ENCODE assay signal across 12 cellular contexts in genomic region chr19:10612515-10613119, GRCh38. TPM values are rescaled to one million over a fixed set of nuclear protein-coding genes. Genes with fewer than 3 reads are reported as not detected.
DNase-seq lines count a peak whose midpoint lies in the region; ATAC-seq, FAIRE-seq and TF ChIP-seq lines count a peak whose summit lies in the region.
"Had no signal": no experiment of that assay in that cellular context is flagged by ENCODE, and none has a peak within 500 bp of the region (broad histone marks: within the 10 kb centered on the region; RNA-seq: fewer than 3 reads in every experiment).

No MANE protein-coding gene starts in this region.

- no peaks in the 10 kb centered on the region for H3K9me3 ChIP-seq in CD4-positive, alpha-beta memory T cell (ENCODE audit: control insufficient read depth in 1 of 2, low read length in 2 of 2)
- H3K9me3 ChIP-seq in keratinocyte (ENCODE audit: control insufficient read depth, low read depth, low read length), result no peaks in the 10 kb centered on the region

- ATAC-seq in GM19395 (IDR thresholded peaks at IDR 0.05; ENCODE audit: unreplicated experiment), result no peak
- ATAC-seq in HG03460 (IDR thresholded peaks at IDR 0.05; ENCODE audit: unreplicated experiment), result no peak
- ATAC-seq: Panc1 had no signal

- H3K4me3 ChIP-seq in CD4-positive, alpha-beta memory T cell (ENCODE audit: low read length in 2 of 2), result no peak overlapping the region
- no peak overlapping the region for H3K4me3 ChIP-seq in keratinocyte (ENCODE audit: control insufficient read depth in 2 of 3, extremely low read depth in 1 of 3, insufficient read depth in 2 of 3, low read depth in 1 of 3, low read length in 3 of 3)

- FAIRE-seq in keratinocyte (lab: Jason Lieb, UNC), result peak; percentile 39

- peaks cover 35% of the 10 kb centered on the region for H3K4me1 ChIP-seq in CD4-positive, alpha-beta memory T cell (ENCODE audit: insufficient read depth, low read length)
- H3K4me1 ChIP-seq in keratinocyte (ENCODE audit: control insufficient read depth, extremely low read depth, insufficient read depth, low read length), result peaks cover 15% of the 10 kb centered on the region

- intact Hi-C loops in CD4-positive, alpha-beta memory T cell (cut with micrococcal nuclease), result no loop called here

- peak overlapping the region in 4 of 7 donors; percentile 29 to 77 (median 43) for H3K27ac Mint-ChIP-seq in CD4-positive, alpha-beta memory T cell

- H3K27ac ChIP-seq in CD4-positive, alpha-beta memory T cell (ENCODE audit: low read depth, low read length), result no peak overlapping the region
- peak overlapping the region; percentile 80 for H3K27ac ChIP-seq in caudate nucleus (ENCODE audit: low read depth, low read length)
- H3K27ac ChIP-seq in keratinocyte (ENCODE audit: control insufficient read depth, insufficient read depth, low read length), result no peak overlapping the region

- CTCF ChIA-PET in CD4-positive, alpha-beta memory T cell (lab: Charles Lee; ENCODE audit: partially characterized antibody), result interaction anchor here (2.5 to 3.6 kb wide), 2 partner anchors 32 kb away, joined by 11 to 18 read pairs; no protein-coding TSS in a partner anchor

- peaks cover 5% of the 10 kb centered on the region for H3K36me3 ChIP-seq in CD4-positive, alpha-beta memory T cell (ENCODE audit: insufficient read depth, low read length)
- no peaks in the 10 kb centered on the region for H3K36me3 ChIP-seq in keratinocyte (ENCODE audit: control insufficient read depth in 2 of 2, extremely low read depth in 1 of 2, insufficient read depth in 2 of 2, low read length in 2 of 2)

- H3K27me3 ChIP-seq in CD4-positive, alpha-beta memory T cell (ENCODE audit: insufficient read depth, low read length), result no peaks in the 10 kb centered on the region
- H3K27me3 ChIP-seq in keratinocyte (ENCODE audit: control insufficient read depth, extremely low read depth, insufficient read depth, low read length), result no peaks in the 10 kb centered on the region

- H4K20me1 ChIP-seq in keratinocyte (ENCODE audit: control insufficient read depth, extremely low read depth, insufficient read depth, low read length), result no peaks in the 10 kb centered on the region

- dilution Hi-C loops in keratinocyte (cut with MboI; ENCODE audit: extremely low pct_ligation_motif_present, low sequenced_read_pairs), result no loop called here

- no peak for TF ChIP-seq CTCF in keratinocyte (optimal IDR thresholded peaks at IDR 0.05 in 1 of 3, IDR thresholded peaks at IDR 0.05 in 1 of 3, conservative IDR thresholded peaks at IDR 0.05 in 1 of 3; ENCODE audit: extremely low read depth in 1 of 3, insufficient read depth in 2 of 3, low read length in 3 of 3)

- H3K27me3 Mint-ChIP-seq in CD4-positive, alpha-beta memory T cell, result no peaks in the 10 kb centered on the region

- H2AFZ ChIP-seq in keratinocyte (ENCODE audit: control insufficient read depth, low read length), result peak overlapping the region; percentile 82

- DNase-seq in CD4-positive, alpha-beta memory T cell, result no peak
- peak in 54 of 61 donors; percentile 4 to 74 (median 36) for DNase-seq in caudate nucleus (lab: John Stamatoyannopoulos, UW)
- no peak for DNase-seq in keratinocyte (ENCODE audit: low read depth, low spot score)
- peak; percentile 59 for DNase-seq in putamen (ENCODE audit: low spot score)
- no peak for DNase-seq in NCI-H748 (lab: John Stamatoyannopoulos, UW; ENCODE audit: unreplicated experiment)
- no peak for DNase-seq in activated CD4-positive, alpha-beta T cell treated with anti-CD3 and anti-CD28 coated beads for 4 hours
- DNase-seq: activated CD4-positive, alpha-beta T cell treated with anti-CD3 and anti-CD28 coated beads for 1 hour; AML-193; NCI-H1048 had no signal

- no peaks in the 10 kb centered on the region for H3K9me1 ChIP-seq in keratinocyte (ENCODE audit: control insufficient read depth, extremely low read depth, insufficient read depth, low read length)

- H3K4me3 Mint-ChIP-seq in CD4-positive, alpha-beta memory T cell, result peak overlapping the region in 1 of 8 donors; percentile 45

- H3K4me2 ChIP-seq in keratinocyte (ENCODE audit: control insufficient read depth, extremely low read depth, insufficient read depth, low read depth, low read length), result peak overlapping the region; percentile 22

- POLR2A ChIA-PET in CD4-positive, alpha-beta memory T cell (lab: Charles Lee; ENCODE audit: partially characterized antibody), result interaction anchor here (1.0 to 2.4 kb wide), 2 partner anchors 10 to 16 kb away, joined by 3 to 17 read pairs; no protein-coding TSS in a partner anchor

- H3K9me3 Mint-ChIP-seq in CD4-positive, alpha-beta memory T cell, result peaks cover 0 to 2% (median 0%) of the 10 kb centered on the region in 8 donors

- no peak overlapping the region for H3K9ac ChIP-seq in keratinocyte (ENCODE audit: control insufficient read depth, extremely low read depth, insufficient read depth, low read length)

- peaks cover 7 to 10% of the 10 kb centered on the region in 2 donors for H3K36me3 Mint-ChIP-seq in CD4-positive, alpha-beta memory T cell

- H3K4me1 Mint-ChIP-seq in CD4-positive, alpha-beta memory T cell, result peaks cover 8 to 40% (median 27%) of the 10 kb centered on the region in 4 donors

- no peaks in the 10 kb centered on the region for H3K79me2 ChIP-seq in keratinocyte (ENCODE audit: control insufficient read depth, insufficient read depth, low read length)

RNA-seq across cellular contexts. Expression of gene SLC44A2, which starts 12.7 kb away (rescaled TPM):
- 100 to 1,000 TPM; 203 to 204 TPM for total RNA-seq in CD4-positive, alpha-beta memory T cell
- 100 to 1,000 TPM; 195 to 284 TPM for polyA plus RNA-seq in CD4-positive, alpha-beta memory T cell
- polyA plus RNA-seq in keratinocyte, result 78.7 to 148 TPM (median 94.7 TPM) in 3 replicates
- polyA plus RNA-seq in keratinocyte (2011; ENCODE audit: low read depth), result 78.0 TPM
- polyA plus RNA-seq in keratinocyte (2011; cell fraction: cytosol; rRNA removed), result 85.3 and 87.1 TPM in 2 replicates
- polyA plus RNA-seq in keratinocyte (2011; cell fraction: nucleus; rRNA removed), result 182 and 185 TPM in 2 replicates
- polyA plus RNA-seq in keratinocyte (2012; ENCODE audit: low replicate concordance), result 110 and 189 TPM in 2 replicates
- polyA minus RNA-seq in keratinocyte, result 141 to 357 TPM (median 142 TPM) in 3 replicates
- 132 TPM for polyA minus RNA-seq in keratinocyte (2011; cell fraction: cytosol; rRNA and poly(A)+ RNA removed)
- polyA minus RNA-seq in keratinocyte (2011; cell fraction: nucleus; rRNA and poly(A)+ RNA removed), result 103 and 135 TPM in 2 replicates

RNA-seq across cellular contexts. Expression of gene AP1M2, which starts 25.5 kb away (rescaled TPM):
- not detected for total RNA-seq in CD4-positive, alpha-beta memory T cell
- not detected for polyA plus RNA-seq in CD4-positive, alpha-beta memory T cell
- 83.1 to 122 TPM (median 109 TPM) in 3 replicates for polyA plus RNA-seq in keratinocyte
- 32.6 TPM for polyA plus RNA-seq in keratinocyte (2011; ENCODE audit: low read depth)
- 89.6 and 103 TPM in 2 replicates for polyA plus RNA-seq in keratinocyte (2011; cell fraction: cytosol; rRNA removed)
- 68.6 and 85.6 TPM in 2 replicates for polyA plus RNA-seq in keratinocyte (2011; cell fraction: nucleus; rRNA removed)
- 76.8 and 87.2 TPM in 2 replicates for polyA plus RNA-seq in keratinocyte (2012; ENCODE audit: low replicate concordance)
- 137 to 221 TPM (median 160 TPM) in 3 replicates for polyA minus RNA-seq in keratinocyte
- 129 TPM for polyA minus RNA-seq in keratinocyte (2011; cell fraction: cytosol; rRNA and poly(A)+ RNA removed)
- 42.7 and 56.3 TPM in 2 replicates for polyA minus RNA-seq in keratinocyte (2011; cell fraction: nucleus; rRNA and poly(A)+ RNA removed)

RNA-seq across cellular contexts. Expression of gene ILF3, which starts 41.5 kb away (rescaled TPM):
- total RNA-seq in CD4-positive, alpha-beta memory T cell, result 100 to 1,000 TPM; 291 to 302 TPM
- 100 to 1,000 TPM in 1 of 2 donors, 10 to 100 TPM in 1; 36.2 to 103 TPM for polyA plus RNA-seq in CD4-positive, alpha-beta memory T cell
- 81.0 to 173 TPM (median 162 TPM) in 3 replicates for polyA plus RNA-seq in keratinocyte
- polyA plus RNA-seq in keratinocyte (2011; ENCODE audit: low read depth), result 135 TPM
- 89.6 and 94.1 TPM in 2 replicates for polyA plus RNA-seq in keratinocyte (2011; cell fraction: cytosol; rRNA removed)
- 267 and 278 TPM in 2 replicates for polyA plus RNA-seq in keratinocyte (2011; cell fraction: nucleus; rRNA removed)
- 80.2 and 177 TPM in 2 replicates for polyA plus RNA-seq in keratinocyte (2012; ENCODE audit: low replicate concordance)
- 81.5 to 140 TPM (median 115 TPM) in 3 replicates for polyA minus RNA-seq in keratinocyte
- polyA minus RNA-seq in keratinocyte (2011; cell fraction: cytosol; rRNA and poly(A)+ RNA removed), result 85.0 TPM
- polyA minus RNA-seq in keratinocyte (2011; cell fraction: nucleus; rRNA and poly(A)+ RNA removed), result 71.8 and 99.7 TPM in 2 replicates

RNA-seq across cellular contexts. Expression of gene CDKN2D, which starts 43.8 kb away (rescaled TPM):
- total RNA-seq in CD4-positive, alpha-beta memory T cell, result 10 to 100 TPM; 25.6 to 29.2 TPM
- polyA plus RNA-seq in CD4-positive, alpha-beta memory T cell, result 100 to 1,000 TPM; 130 to 159 TPM
- polyA plus RNA-seq in keratinocyte, result 3.9 to 7.3 TPM (median 6.8 TPM) in 3 replicates
- 1.9 TPM for polyA plus RNA-seq in keratinocyte (2011; ENCODE audit: low read depth)
- polyA plus RNA-seq in keratinocyte (2011; cell fraction: cytosol; rRNA removed), result 4.1 and 8.0 TPM in 2 replicates
- 4.1 and 5.0 TPM in 2 replicates for polyA plus RNA-seq in keratinocyte (2011; cell fraction: nucleus; rRNA removed)
- polyA plus RNA-seq in keratinocyte (2012; ENCODE audit: low replicate concordance), result 4.8 and 13.1 TPM in 2 replicates
- polyA minus RNA-seq in keratinocyte, result 2.5 to 6.5 TPM (median 2.8 TPM) in 3 replicates
- 10.0 TPM for polyA minus RNA-seq in keratinocyte (2011; cell fraction: cytosol; rRNA and poly(A)+ RNA removed)
- polyA minus RNA-seq in keratinocyte (2011; cell fraction: nucleus; rRNA and poly(A)+ RNA removed), result 0.93 and 0.95 TPM in 2 replicates

RNA-seq across cellular contexts. Expression of gene KRI1, which starts 46.8 kb away (rescaled TPM):
- total RNA-seq in CD4-positive, alpha-beta memory T cell, result 10 to 100 TPM; 72.7 to 73.0 TPM
- 10 to 100 TPM in 1 of 2 donors, 1 to 10 TPM in 1; 3.2 to 36.3 TPM for polyA plus RNA-seq in CD4-positive, alpha-beta memory T cell
- polyA plus RNA-seq in keratinocyte, result 13.4 to 19.0 TPM (median 13.5 TPM) in 3 replicates
- 48.2 TPM for polyA plus RNA-seq in keratinocyte (2011; ENCODE audit: low read depth)
- polyA plus RNA-seq in keratinocyte (2011; cell fraction: cytosol; rRNA removed), result 7.6 and 12.7 TPM in 2 replicates
- polyA plus RNA-seq in keratinocyte (2011; cell fraction: nucleus; rRNA removed), result 41.0 and 42.6 TPM in 2 replicates
- 12.5 and 20.2 TPM in 2 replicates for polyA plus RNA-seq in keratinocyte (2012; ENCODE audit: low replicate concordance)
- polyA minus RNA-seq in keratinocyte, result 4.5 to 7.4 TPM (median 5.3 TPM) in 3 replicates
- 13.8 TPM for polyA minus RNA-seq in keratinocyte (2011; cell fraction: cytosol; rRNA and poly(A)+ RNA removed)
- 8.1 and 9.8 TPM in 2 replicates for polyA minus RNA-seq in keratinocyte (2011; cell fraction: nucleus; rRNA and poly(A)+ RNA removed)

Comparison
In these comparisons a context has a peak if more than half of its experiments do, and no peak if none do; other contexts are left out.
1. DNase-seq: peak in caudate nucleus (54 of 61) and putamen (single experiment); none in CD4-positive, alpha-beta memory T cell (0 of 5), keratinocyte (single experiment), NCI-H748 (single experiment) and activated CD4-positive, alpha-beta T cell treated with anti-CD3 and anti-CD28 coated beads for 4 hours (0 of 2).
2. RNA of gene AP1M2, which starts 25.5 kb away (polyA plus RNA-seq): 32.6 to 122 TPM in keratinocyte; not detected in CD4-positive, alpha-beta memory T cell; every median in the first group is over 10 times any median in the second.